In genomic region chr17:31510273-31511175, GRCh38 we compare ENCODE assay signal across 12 cellular contexts.
DNase-seq lines count a peak whose midpoint lies in the region; ATAC-seq, FAIRE-seq and TF ChIP-seq lines count a peak whose summit lies in the region.
"Had no signal": no experiment of that assay in that cellular context is flagged by ENCODE, and none has a peak within 500 bp of the region (broad histone marks: within the 10 kb centered on the region; RNA-seq: fewer than 3 reads in every experiment).

No MANE protein-coding gene starts in this region.

- TF ChIP-seq POLR2A in GM12892 (IDR thresholded peaks at IDR 0.05; ENCODE audit: low read depth, low read length), result no peak

- no peaks in the 10 kb centered on the region for H3K27me3 Mint-ChIP-seq in activated CD8-positive, alpha-beta T cell treated with anti-CD3 and anti-CD28 coated beads, Interleukin-2, amount 10 ng/mL, durations not matched to agents 7 days and 5 days (ENCODE audit: low read depth)

- no peak overlapping the region for H3K27ac ChIP-seq in skeletal muscle tissue (ENCODE audit: low read depth, low read length)
- H3K27ac ChIP-seq: thyroid gland had no signal

- POLR2A ChIA-PET in activated CD8-positive, alpha-beta T cell treated with anti-CD3 and anti-CD28 coated beads, Interleukin-2, amount 10 ng/mL, durations not matched to agents 7 days and 5 days (lab: Charles Lee), result interaction anchor here (0.8 to 6.1 kb wide), 5 partner anchors 12 to 542 kb away, joined by 3 to 129 read pairs (median 3); no protein-coding TSS in a partner anchor

- H3K9ac ChIP-seq in skeletal muscle tissue (ENCODE audit: low read depth in 1 of 3, low read length in 3 of 3), result peak overlapping the region in 1 of 3 donors; percentile 62

- peak overlapping the region; percentile 80 for H3K4me3 Mint-ChIP-seq in activated CD8-positive, alpha-beta T cell treated with anti-CD3 and anti-CD28 coated beads, Interleukin-2, amount 10 ng/mL, durations not matched to agents 7 days and 5 days
- H3K4me3 Mint-ChIP-seq: endodermal cell had no signal

- peaks cover 11% of the 10 kb centered on the region for H3K36me3 Mint-ChIP-seq in activated CD8-positive, alpha-beta T cell treated with anti-CD3 and anti-CD28 coated beads, Interleukin-2, amount 10 ng/mL, durations not matched to agents 7 days and 5 days (ENCODE audit: low read depth)

- peaks cover 0 to 3% (median 0%) of the 10 kb centered on the region in 3 donors for H3K27me3 ChIP-seq in skeletal muscle tissue (ENCODE audit: control insufficient read depth in 3 of 3, insufficient read depth in 3 of 3, low read length in 3 of 3)
- H3K27me3 ChIP-seq: Peyer's patch, thyroid gland had no signal

- CTCF ChIA-PET in activated CD8-positive, alpha-beta T cell treated with anti-CD3 and anti-CD28 coated beads, Interleukin-2, amount 10 ng/mL, durations not matched to agents 7 days and 5 days (lab: Charles Lee), result interaction anchor here (0.7 to 4.2 kb wide), 10 partner anchors 11 to 138 kb away, joined by 3 to 66 read pairs (median 9); no protein-coding TSS in a partner anchor

- H3K36me3 ChIP-seq in skeletal muscle tissue (ENCODE audit: control insufficient read depth in 3 of 3, insufficient read depth in 3 of 3, low read length in 3 of 3), result no peaks in the 10 kb centered on the region
- H3K36me3 ChIP-seq: Peyer's patch, thyroid gland had no signal

- intact Hi-C loops in cardiac septum (cut with DNase I), result no loop called here

- DNase-seq in GM12892 (ENCODE audit: insufficient read length) (no peak), cardiac septum (ENCODE audit: low spot score) (peak; percentile 85), NCI-H510A (lab: John Stamatoyannopoulos, UW) (no peak), NOMO-1 treated with dmso at 0.1 percent for 144 hours (lab: John Stamatoyannopoulos, UW; ENCODE audit: unreplicated experiment) (no peak), HUDEP-2 (lab: John Stamatoyannopoulos, UW; ENCODE audit: unreplicated experiment in 76 of 76) (no peak)
- DNase-seq in activated CD8-positive, alpha-beta T cell treated with anti-CD3 and anti-CD28 coated beads, Interleukin-2, amount 10 ng/mL, durations not matched to agents 7 days and 5 days, result peak; percentile 44
- DNase-seq: endodermal cell, NCI-H1048, thyroid gland had no signal

- H3K4me1 ChIP-seq in skeletal muscle tissue (ENCODE audit: control insufficient read depth in 3 of 3, insufficient read depth in 3 of 3, low read length in 3 of 3), result peaks cover 13 to 23% (median 18%) of the 10 kb centered on the region in 3 donors

- ATAC-seq in activated CD8-positive, alpha-beta T cell treated with anti-CD3 and anti-CD28 coated beads, Interleukin-2, amount 10 ng/mL, durations not matched to agents 7 days and 5 days, result no peak
- no peak for ATAC-seq in HG03565 (IDR thresholded peaks at IDR 0.05; ENCODE audit: unreplicated experiment)

- FAIRE-seq in GM12892 (lab: Jason Lieb, UNC), result peak; percentile 46

- no peaks in the 10 kb centered on the region for H3K9me3 ChIP-seq in skeletal muscle tissue (ENCODE audit: control insufficient read depth in 3 of 3, low read length in 3 of 3)
- H3K9me3 ChIP-seq: Peyer's patch, thyroid gland had no signal

- peak overlapping the region; percentile 99 for H3K27ac Mint-ChIP-seq in activated CD8-positive, alpha-beta T cell treated with anti-CD3 and anti-CD28 coated beads, Interleukin-2, amount 10 ng/mL, durations not matched to agents 7 days and 5 days

- H3K4me1 Mint-ChIP-seq in activated CD8-positive, alpha-beta T cell treated with anti-CD3 and anti-CD28 coated beads, Interleukin-2, amount 10 ng/mL, durations not matched to agents 7 days and 5 days (ENCODE audit: low read depth), result peaks cover 62% of the 10 kb centered on the region

- H3K4me3 ChIP-seq in skeletal muscle tissue (ENCODE audit: low read length in 3 of 3), result peak overlapping the region in 2 of 3 donors; percentile 29 to 60
- H3K4me3 ChIP-seq: Peyer's patch, thyroid gland had no signal

- no peaks in the 10 kb centered on the region for H3K9me3 Mint-ChIP-seq in activated CD8-positive, alpha-beta T cell treated with anti-CD3 and anti-CD28 coated beads, Interleukin-2, amount 10 ng/mL, durations not matched to agents 7 days and 5 days (ENCODE audit: insufficient read depth)
- H3K9me3 Mint-ChIP-seq: endodermal cell had no signal

Comparison
In these comparisons a context has a peak if more than half of its experiments do, and no peak if none do; other contexts are left out.
1. DNase-seq: peak in activated CD8-positive, alpha-beta T cell treated with anti-CD3 and anti-CD28 coated beads, Interleukin-2, amount 10 ng/mL, durations not matched to agents 7 days and 5 days (single experiment) and cardiac septum (single experiment); none in GM12892 (single experiment), NCI-H510A (single experiment), NOMO-1 treated with dmso at 0.1 percent for 144 hours (single experiment) and HUDEP-2 (0 of 76).